Comparison of ENCODE assay signal across 23 cellular contexts in genomic region chr10:30903397-30904138, GRCh38.
"Had no signal": no experiment of that assay in that cellular context is flagged by ENCODE, and none has a peak within 500 bp of the region (broad histone marks: within the 10 kb centered on the region; RNA-seq: fewer than 3 reads in every experiment).

No MANE protein-coding gene starts in this region.

- DNase-seq: activated CD4-positive, alpha-beta memory T cell treated with anti-CD3 and anti-CD28 coated beads for 36 hours; activated CD4-positive, alpha-beta T cell treated with anti-CD3 and anti-CD28 coated beads for 4 hours; activated CD4-positive, CD25-positive, alpha-beta regulatory T cell; activated naive CD4-positive, alpha-beta T cell treated with Interleukin-2 at 50 U/mL for 16 hours; activated naive CD8-positive, alpha-beta T cell treated with anti-CD3 and anti-CD28 coated beads for 36 hours; activated T-cell treated with anti-CD3 and anti-CD28 coated beads, Interleukin-2, amount 50 U/mL, for 48 hours; amniotic stem cell; cortex of kidney; effector CD4-positive, alpha-beta T cell; natural killer cell; retina; stimulated activated CD4-positive, alpha-beta T cell treated with anti-CD3 and anti-CD28 coated beads, Interleukin-4, amount 100 ng/mL, for 24 hours; stimulated activated naive CD8-positive, alpha-beta T cell treated with anti-CD3 and anti-CD28 coated beads, Interleukin-15, Interleukin-2, amounts not matched to agents 100 U/mL and 50 U/mL, for 24 hours; SW 1271; T-helper 17 cell had no signal

- H3K4me1 Mint-ChIP-seq: activated naive CD8-positive, alpha-beta T cell treated with anti-CD3 and anti-CD28 coated beads for 36 hours; mesothelial cell of epicardium; natural killer cell; T-helper 17 cell had no signal

- H3K27ac Mint-ChIP-seq: activated CD4-positive, alpha-beta memory T cell treated with anti-CD3 and anti-CD28 coated beads for 36 hours; activated naive CD8-positive, alpha-beta T cell treated with anti-CD3 and anti-CD28 coated beads for 36 hours; mesothelial cell of epicardium; natural killer cell; progenitor cell of endocrine pancreas; T-helper 17 cell had no signal

- H3K4me3 ChIP-seq: cardiac muscle cell, esophagus muscularis mucosa, spleen, tibial artery had no signal

- FAIRE-seq: kidney had no signal

- H3K36me3 ChIP-seq: cardiac muscle cell had no signal

- H3K4me1 ChIP-seq: spleen, tibial artery had no signal

- H3K9me3 ChIP-seq: esophagus muscularis mucosa, tibial artery had no signal

- H3K4me3 Mint-ChIP-seq: activated CD4-positive, alpha-beta memory T cell treated with anti-CD3 and anti-CD28 coated beads for 36 hours; activated naive CD8-positive, alpha-beta T cell treated with anti-CD3 and anti-CD28 coated beads for 36 hours; mesothelial cell of epicardium; natural killer cell; T-helper 17 cell had no signal

- H3K27me3 Mint-ChIP-seq: activated CD4-positive, alpha-beta memory T cell treated with anti-CD3 and anti-CD28 coated beads for 36 hours; activated naive CD8-positive, alpha-beta T cell treated with anti-CD3 and anti-CD28 coated beads for 36 hours; progenitor cell of endocrine pancreas; T-helper 17 cell had no signal

- ATAC-seq: left lobe of liver; stimulated activated naive CD8-positive, alpha-beta T cell treated with anti-CD3 and anti-CD28 coated beads, Interleukin-15, Interleukin-2, amounts not matched to agents 100 U/mL and 50 U/mL, for 24 hours; T-helper 17 cell had no signal

- H3K27me3 ChIP-seq: cardiac muscle cell, esophagus muscularis mucosa, spleen, tibial artery had no signal

- H3K27ac ChIP-seq: cardiac muscle cell, spleen had no signal
